In the genomic region with DNA sequence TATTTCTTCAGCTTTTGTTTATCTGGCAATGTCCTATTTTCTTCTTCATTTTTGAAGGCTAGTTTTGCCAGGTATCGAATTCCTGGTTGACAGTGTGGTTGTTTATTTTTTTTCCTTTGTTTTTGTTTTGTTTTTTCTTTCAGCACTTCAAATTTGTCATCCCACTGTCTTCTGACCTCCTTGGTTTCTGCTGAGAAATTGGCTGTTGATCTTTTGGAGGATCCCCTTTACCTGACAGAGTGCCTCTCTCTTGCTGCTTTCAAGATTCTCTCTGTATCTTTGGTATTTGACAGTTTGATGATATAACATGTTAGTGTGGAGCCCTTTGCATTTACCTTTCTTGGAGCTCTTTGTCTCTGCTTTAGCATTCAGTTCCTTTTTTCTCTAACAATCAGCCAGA, we compare ENCODE assay signal across 23 cellular contexts. TPM values are rescaled to one million over a fixed set of nuclear protein-coding genes. Genes with fewer than 3 reads are reported as not detected.
A peak's percentile ranks its signal among the peaks of the same experiment; 100 is the strongest.
DNase-seq lines count a peak whose midpoint lies in the region; ATAC-seq and TF ChIP-seq lines count a peak whose summit lies in the region.
"Had no signal": no experiment of that assay in that cellular context is flagged by ENCODE, and none has a peak within 500 bp of the region (broad histone marks: within the 10 kb centered on the region; RNA-seq: fewer than 3 reads in every experiment).

No MANE protein-coding gene starts in this region.

- H3K4me3 ChIP-seq in GM23338 = no peak overlapping the region
- peak overlapping the region; percentile 20 for H3K4me3 ChIP-seq in endodermal cell (ENCODE audit: low read length)
- H3K4me3 ChIP-seq: BLaER1, GM12878 had no signal

- no peaks in the 10 kb centered on the region for H3K79me2 ChIP-seq in GM23338 (replicated peaks; ENCODE audit: insufficient read depth)

- H3K4me2 ChIP-seq in GM23338 = no peak overlapping the region
- H3K4me2 ChIP-seq: BLaER1 had no signal

- H3K27ac Mint-ChIP-seq in GM23338 = no peak overlapping the region
- H3K27ac Mint-ChIP-seq in WTC11 = 0 out of 2 replicates have a peak overlapping the region, but pooled peaks have one; percentile 1
- H3K27ac Mint-ChIP-seq in endodermal cell = no peak overlapping the region
- H3K27ac Mint-ChIP-seq: CD14-positive monocyte; CD4-positive, alpha-beta memory T cell; CD4-positive, CD25-positive, alpha-beta regulatory T cell; CD8-positive, alpha-beta memory T cell had no signal

- CTCF ChIA-PET in WTC11 (lab: Charles Lee) = no interaction called here

- peak overlapping the region; percentile 95; the same call in 1 of the 2 replicates for H2AFZ ChIP-seq in GM23338

- POLR2A ChIA-PET in WTC11 (lab: Charles Lee) = no interaction called here

- no peak overlapping the region for H3K9ac ChIP-seq in endodermal cell (ENCODE audit: extremely low read depth, low read length, poor library complexity, severe bottlenecking)
- H3K9ac ChIP-seq: BLaER1 had no signal

- H3K36me3 ChIP-seq in GM23338 (ENCODE audit: insufficient read depth) (no peaks in the 10 kb centered on the region), endodermal cell (ENCODE audit: control insufficient read depth, insufficient read depth, low read length) (no peaks in the 10 kb centered on the region)
- H3K36me3 ChIP-seq: BE2C, BLaER1 had no signal

- H3F3A ChIP-seq in GM23338 (replicated peaks; ENCODE audit: low read depth) = no peaks in the 10 kb centered on the region

- 100% methylated on average over 1 of the region's 1 CpG; no CpG with 5 or more reads in 1 of the 2 experiments for WGBS in endodermal cell (ENCODE audit: insufficient coverage in 1 of 2, insufficient read length in 1 of 2), 2 experiments

- H3K9me3 ChIP-seq in endodermal cell (ENCODE audit: control insufficient read depth, low read length) = peaks cover 25% of the 10 kb centered on the region
- H3K9me3 ChIP-seq: BE2C had no signal

- ATAC-seq in GM23338 (no peak), WTC11 (no peak)
- ATAC-seq: GM12878 had no signal

- H3K9me3 Mint-ChIP-seq in GM23338 = peaks cover 8% of the 10 kb centered on the region; the same call in 2 of the 3 replicates
- peaks cover 10% of the 10 kb centered on the region for H3K9me3 Mint-ChIP-seq in WTC11
- peaks cover 23% of the 10 kb centered on the region for H3K9me3 Mint-ChIP-seq in endodermal cell

- TF ChIP-seq CTCF in GM23338 (conservative IDR thresholded peaks at IDR 0.05; ENCODE audit: low read depth in 2 of 2) = no peak
- no peak for TF ChIP-seq CTCF in WTC11 (IDR thresholded peaks at IDR 0.05)
- TF ChIP-seq CTCF in endodermal cell (conservative IDR thresholded peaks at IDR 0.05) = no peak

- no peaks in the 10 kb centered on the region for H4K20me1 ChIP-seq in GM23338 (replicated peaks; ENCODE audit: insufficient read depth)
- H4K20me1 ChIP-seq: BLaER1 had no signal

- H3K4me3 Mint-ChIP-seq in GM23338 (no peak overlapping the region), WTC11 (no peak overlapping the region), endodermal cell (no peak overlapping the region)
- H3K4me3 Mint-ChIP-seq: CD14-positive monocyte; CD4-positive, alpha-beta memory T cell; CD4-positive, CD25-positive, alpha-beta regulatory T cell; CD8-positive, alpha-beta memory T cell had no signal

- H3K27me3 Mint-ChIP-seq in GM23338 (ENCODE audit: insufficient read depth, low read depth, poor library complexity) (peaks cover 7% of the 10 kb centered on the region), WTC11 (ENCODE audit: low read depth) (no peaks in the 10 kb centered on the region), endodermal cell (ENCODE audit: insufficient read depth) (no peaks in the 10 kb centered on the region)
- H3K27me3 Mint-ChIP-seq: CD4-positive, alpha-beta memory T cell; CD8-positive, alpha-beta memory T cell had no signal

- DNase-seq in GM23338 (ENCODE audit: low spot score) = no peak
- DNase-seq in WTC11 (ENCODE audit: low spot score) = no peak
- DNase-seq in endodermal cell = no peak
- no peak for DNase-seq in activated CD4-positive, CD25-positive, alpha-beta regulatory T cell (lab: John Stamatoyannopoulos, UW)
- DNase-seq in H4 (ENCODE audit: low spot score) = no peak
- DNase-seq: 8988T; ACHN; BE2C; C1 segment of cervical spinal cord; CD4-positive, alpha-beta memory T cell; CD4-positive, CD25-positive, alpha-beta regulatory T cell; CD8-positive, alpha-beta memory T cell; COR-L47; DMS 273 treated with DMSO at 0.1 percent for 48 hours; DMS153; DMS53; DMS79; DND-41; EL; GDM1 had no signal

- no peaks in the 10 kb centered on the region for H3K27me3 ChIP-seq in GM23338 (ENCODE audit: insufficient read depth)
- no peaks in the 10 kb centered on the region for H3K27me3 ChIP-seq in endodermal cell (ENCODE audit: control insufficient read depth, insufficient read depth, low read length, poor library complexity, severe bottlenecking)
- H3K27me3 ChIP-seq: BE2C, BLaER1 had no signal

- no peaks in the 10 kb centered on the region for H3K9me2 ChIP-seq in GM23338 (ENCODE audit: insufficient read depth)

- H3K4me1 Mint-ChIP-seq in GM23338 (no peaks in the 10 kb centered on the region), WTC11 (no peaks in the 10 kb centered on the region), endodermal cell (no peaks in the 10 kb centered on the region)
- H3K4me1 Mint-ChIP-seq: CD14-positive monocyte; CD4-positive, alpha-beta memory T cell; CD4-positive, CD25-positive, alpha-beta regulatory T cell; CD8-positive, alpha-beta memory T cell had no signal

- H3K4me1 ChIP-seq in GM23338 (ENCODE audit: insufficient read depth) (no peaks in the 10 kb centered on the region), endodermal cell (ENCODE audit: control insufficient read depth, insufficient read depth, low read length) (no peaks in the 10 kb centered on the region)
- H3K4me1 ChIP-seq: BE2C, BLaER1 had no signal

- H3K36me3 Mint-ChIP-seq in GM23338 (ENCODE audit: low read depth) (no peaks in the 10 kb centered on the region), WTC11 (no peaks in the 10 kb centered on the region), endodermal cell (ENCODE audit: low read depth) (no peaks in the 10 kb centered on the region)
- H3K36me3 Mint-ChIP-seq: CD14-positive monocyte; CD4-positive, CD25-positive, alpha-beta regulatory T cell had no signal

- H3K27ac ChIP-seq in GM23338 (ENCODE audit: low read depth) (no peak overlapping the region), endodermal cell (ENCODE audit: low read depth, low read length) (no peak overlapping the region)
- H3K27ac ChIP-seq: BLaER1 had no signal

TF ChIP-seq in GM23338, 12 proteins besides CTCF, POLR2A, EP300 and RAD21 (continues in another document):
- TF ChIP-seq JUNB (IDR thresholded peaks at IDR 0.05; ENCODE audit: unreplicated experiment) (no peak), EZH2phosphoT487 (IDR thresholded peaks at IDR 0.05; ENCODE audit: unreplicated experiment) (no peak), POLR2AphosphoS5 (IDR thresholded peaks at IDR 0.05; ENCODE audit: low read depth) (no peak)

TF ChIP-seq in WTC11, 78 proteins besides CTCF, POLR2A, EP300 and RAD21:
- TF ChIP-seq E2F4 (CRISPR knock-in tag; IDR thresholded peaks at IDR 0.05; ENCODE audit: borderline replicate concordance, low read depth) = no peak
- no peak for TF ChIP-seq NR3C1 (CRISPR knock-in tag; conservative IDR thresholded peaks at IDR 0.05; ENCODE audit: low read depth)
- TF ChIP-seq ZNF317 (CRISPR knock-in tag; IDR thresholded peaks at IDR 0.05; ENCODE audit: borderline replicate concordance, low read depth) = 0 out of 2 replicates have a peak, but pooled peaks have one; percentile 42
- TF ChIP-seq TEAD1 (CRISPR knock-in tag; IDR thresholded peaks at IDR 0.05) = no peak
- no peak for TF ChIP-seq MAX (CRISPR knock-in tag; IDR thresholded peaks at IDR 0.05)
- TF ChIP-seq HMGA2 (CRISPR knock-in tag; IDR thresholded peaks at IDR 0.05) = no peak
- no peak for TF ChIP-seq ELF4 (CRISPR knock-in tag; IDR thresholded peaks at IDR 0.05; ENCODE audit: low read depth)
- TF ChIP-seq, protein P1, sequence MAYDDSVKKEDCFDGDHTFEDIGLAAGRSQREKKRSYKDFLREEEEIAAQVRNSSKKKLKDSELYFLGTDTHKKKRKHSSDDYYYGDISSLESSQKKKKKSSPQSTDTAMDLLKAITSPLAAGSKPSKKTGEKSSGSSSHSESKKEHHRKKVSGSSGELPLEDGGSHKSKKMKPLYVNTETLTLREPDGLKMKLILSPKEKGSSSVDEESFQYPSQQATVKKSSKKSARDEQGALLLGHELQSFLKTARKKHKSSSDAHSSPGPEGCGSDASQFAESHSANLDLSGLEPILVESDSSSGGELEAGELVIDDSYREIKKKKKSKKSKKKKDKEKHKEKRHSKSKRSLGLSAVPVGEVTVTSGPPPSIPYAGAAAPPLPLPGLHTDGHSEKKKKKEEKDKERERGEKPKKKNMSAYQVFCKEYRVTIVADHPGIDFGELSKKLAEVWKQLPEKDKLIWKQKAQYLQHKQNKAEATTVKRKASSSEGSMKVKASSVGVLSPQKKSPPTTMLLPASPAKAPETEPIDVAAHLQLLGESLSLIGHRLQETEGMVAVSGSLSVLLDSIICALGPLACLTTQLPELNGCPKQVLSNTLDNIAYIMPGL (CRISPR knock-in tag; IDR thresholded peaks at IDR 0.05) = no peak

RNA-seq across cellular contexts. Expression of gene ATF7IP2, which starts 9.6 kb away (rescaled TPM):
- total RNA-seq in GM23338 (2014; rRNA removed; shearing (Covaris generic)) = 27.9 and 30.4 TPM in 2 replicates
- polyA plus RNA-seq in GM23338 (2016; fragmentation: Nextera tagmentation; extraction: Ambion mirVana) = 47.4 and 55.7 TPM in 2 replicates
- total RNA-seq in WTC11 (2021) (20.3 to 24.2 TPM (median 22.8 TPM) in 3 replicates), endodermal cell (10 to 100 TPM; 20.5 to 22.8 TPM)
- 12.0 TPM for polyA plus RNA-seq in endodermal cell (2013, experiment 1 of 2)
- 13.0 TPM for polyA plus RNA-seq in endodermal cell (2013, experiment 2 of 2)
- total RNA-seq in H4 (2014; rRNA removed; shearing (Covaris generic)) = not detected in 2 replicates

Comparison
In these comparisons a context has a peak if more than half of its experiments do, and no peak if none do; other contexts are left out.
1. RNA of gene ATF7IP2, which starts 9.6 kb away (total RNA-seq): 27.9 to 30.4 TPM in GM23338, 20.3 to 24.2 TPM in WTC11 and 20.5 to 22.8 TPM in endodermal cell; not detected in H4; every median in the first group is over 10 times any median in the second.